Comparison of ENCODE assay signal across 9 cellular contexts in the genomic region with DNA sequence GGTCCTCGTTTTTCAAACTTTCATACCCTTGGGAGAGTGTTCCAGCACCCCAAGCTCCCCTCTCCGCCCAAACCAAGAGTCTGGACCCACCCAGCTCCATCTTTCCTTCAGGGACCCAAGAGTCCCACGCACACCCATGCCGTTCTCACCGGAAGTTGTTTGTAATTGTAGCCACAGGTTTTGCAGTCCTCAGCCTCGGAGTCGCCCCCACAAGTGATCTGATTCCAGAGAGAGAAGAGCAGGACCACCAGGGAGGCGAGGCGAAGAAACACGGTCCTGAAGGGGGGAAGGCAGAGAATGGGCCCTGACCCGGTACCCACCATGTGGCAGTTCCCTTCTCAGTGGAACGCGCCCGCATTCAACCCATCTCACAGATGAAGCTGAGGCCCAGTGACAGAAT. TPM values are rescaled to one million over a fixed set of nuclear protein-coding genes. Genes with fewer than 3 reads are reported as not detected.
A peak's percentile ranks its signal among the peaks of the same experiment; 100 is the strongest.
DNase-seq lines count a peak whose midpoint lies in the region; ATAC-seq and TF ChIP-seq lines count a peak whose summit lies in the region.
"Had no signal": no experiment of that assay in that cellular context is flagged by ENCODE, and none has a peak within 500 bp of the region (broad histone marks: within the 10 kb centered on the region; RNA-seq: fewer than 3 reads in every experiment).

No MANE protein-coding gene starts in this region.

- peak overlapping the region; percentile 81 to 96 (median 91) for H3K4me3 Mint-ChIP-seq in CD4-positive, alpha-beta memory T cell
- H3K4me3 Mint-ChIP-seq in endodermal cell, result peak overlapping the region; percentile 91

- no peaks in the 10 kb centered on the region for H3K9me3 ChIP-seq in CD4-positive, alpha-beta memory T cell (ENCODE audit: control insufficient read depth in 1 of 2, low read length in 2 of 2)
- H3K9me3 ChIP-seq in endodermal cell (ENCODE audit: control insufficient read depth, low read length) (no peaks in the 10 kb centered on the region), osteoblast (ENCODE audit: low read depth, low read length) (no peaks in the 10 kb centered on the region)

- H3K27me3 Mint-ChIP-seq in CD4-positive, alpha-beta memory T cell, result no peaks in the 10 kb centered on the region
- H3K27me3 Mint-ChIP-seq in endodermal cell (ENCODE audit: insufficient read depth), result peaks cover 28% of the 10 kb centered on the region

- peak overlapping the region in 6 of 7 donors; percentile 13 to 95 (median 72) for H3K27ac Mint-ChIP-seq in CD4-positive, alpha-beta memory T cell
- no peak overlapping the region for H3K27ac Mint-ChIP-seq in endodermal cell

- no peak for DNase-seq in CD4-positive, alpha-beta memory T cell
- DNase-seq in NB4 (ENCODE audit: low read depth) (no peak), endodermal cell (no peak), osteoblast (ENCODE audit: insufficient read length, low spot score, missing footprints) (no peak), NCI-H345 treated with DMSO at 0.1 percent for 48 hours (lab: John Stamatoyannopoulos, UW; ENCODE audit: unreplicated experiment) (no peak), NCI-H510A treated with DMSO at 0.1 percent for 48 hours (lab: John Stamatoyannopoulos, UW) (no peak)
- DNase-seq: SJCRH30 had no signal

- TF ChIP-seq POLR2A in NB4 (IDR thresholded peaks at IDR 0.05; ENCODE audit: extremely low read depth, insufficient read length), result no peak

- WGBS in endodermal cell (ENCODE audit: insufficient coverage in 1 of 2, insufficient read length in 1 of 2), 2 experiments, result 91 to 96% methylated on average over 4 to 14 of the region's 14 CpGs

- peaks cover 0 to 16% of the 10 kb centered on the region in 2 donors for H3K36me3 Mint-ChIP-seq in CD4-positive, alpha-beta memory T cell
- peaks cover 5% of the 10 kb centered on the region for H3K36me3 Mint-ChIP-seq in endodermal cell (ENCODE audit: low read depth)

- intact Hi-C loops in CD4-positive, alpha-beta memory T cell (cut with micrococcal nuclease), result no loop called here

- no peak for TF ChIP-seq CTCF in NB4 (IDR thresholded peaks at IDR 0.05; ENCODE audit: low read depth, low read length)
- no peak for TF ChIP-seq CTCF in endodermal cell (conservative IDR thresholded peaks at IDR 0.05)
- TF ChIP-seq CTCF in osteoblast (IDR thresholded peaks at IDR 0.05; ENCODE audit: extremely low read depth, low read depth, low read length), result no peak

- H3K4me2 ChIP-seq in osteoblast (ENCODE audit: insufficient read depth, low read length), result peak overlapping the region; percentile 48

- H3K4me1 ChIP-seq in CD4-positive, alpha-beta memory T cell (ENCODE audit: insufficient read depth, low read length), result peaks cover 54% of the 10 kb centered on the region
- H3K4me1 ChIP-seq in endodermal cell (ENCODE audit: control insufficient read depth, insufficient read depth, low read length) (no peaks in the 10 kb centered on the region), osteoblast (ENCODE audit: insufficient read depth, low read length) (peaks cover 21% of the 10 kb centered on the region)

- no peak for ATAC-seq in GM19328 (IDR thresholded peaks at IDR 0.05; ENCODE audit: unreplicated experiment)
- ATAC-seq in esophagus mucosa, result no peak

- POLR2A ChIA-PET in CD4-positive, alpha-beta memory T cell (lab: Charles Lee; ENCODE audit: partially characterized antibody), result interaction anchor here (0.5 to 1.4 kb wide), 3 partner anchors 10 to 25 kb away, joined by 3 to 5 read pairs (median 4); partner anchors contain the start of gene CNOT3

- no peak overlapping the region for H3K4me3 ChIP-seq in CD4-positive, alpha-beta memory T cell (ENCODE audit: low read length in 2 of 2)
- H3K4me3 ChIP-seq in NB4 (ENCODE audit: low read depth, low read length) (peak overlapping the region; percentile 21), endodermal cell (ENCODE audit: low read length) (no peak overlapping the region), osteoblast (ENCODE audit: insufficient read depth, low read length) (no peak overlapping the region)
- H3K4me3 ChIP-seq: SJCRH30 had no signal

- H3K36me3 ChIP-seq in CD4-positive, alpha-beta memory T cell (ENCODE audit: insufficient read depth, low read length), result peaks cover 5% of the 10 kb centered on the region
- H3K36me3 ChIP-seq in endodermal cell (ENCODE audit: control insufficient read depth, insufficient read depth, low read length), result no peaks in the 10 kb centered on the region
- H3K36me3 ChIP-seq in osteoblast (ENCODE audit: insufficient read depth, low read length), result peaks cover 4% of the 10 kb centered on the region
- H3K36me3 ChIP-seq: SJCRH30 had no signal

- H3K27ac ChIP-seq in CD4-positive, alpha-beta memory T cell (ENCODE audit: low read depth, low read length), result no peak overlapping the region
- H3K27ac ChIP-seq in endodermal cell (ENCODE audit: low read depth, low read length) (no peak overlapping the region), osteoblast (ENCODE audit: low read depth, low read length) (no peak overlapping the region)
- H3K27ac ChIP-seq: SJCRH30 had no signal

- peaks cover 13% of the 10 kb centered on the region for H3K79me2 ChIP-seq in osteoblast (ENCODE audit: insufficient read depth, low read length)

- H3K27me3 ChIP-seq in CD4-positive, alpha-beta memory T cell (ENCODE audit: insufficient read depth, low read length), result no peaks in the 10 kb centered on the region
- H3K27me3 ChIP-seq in endodermal cell (ENCODE audit: control insufficient read depth, insufficient read depth, low read length, poor library complexity, severe bottlenecking), result no peaks in the 10 kb centered on the region
- H3K27me3 ChIP-seq in osteoblast (ENCODE audit: insufficient read depth, low read length), result peaks cover 6% of the 10 kb centered on the region
- H3K27me3 ChIP-seq: SJCRH30 had no signal

- no peak overlapping the region for H2AFZ ChIP-seq in osteoblast (ENCODE audit: low read length)

- H3K9ac ChIP-seq in endodermal cell (ENCODE audit: extremely low read depth, low read length, poor library complexity, severe bottlenecking), result no peak overlapping the region

- CTCF ChIA-PET in CD4-positive, alpha-beta memory T cell (lab: Charles Lee; ENCODE audit: partially characterized antibody), result interaction anchor here (1.6 to 3.3 kb wide), 2 partner anchors 26 to 103 kb away, joined by 5 to 19 read pairs; partner anchors contain the start of gene CNOT3

- peaks cover 30 to 69% (median 47%) of the 10 kb centered on the region in 4 donors for H3K4me1 Mint-ChIP-seq in CD4-positive, alpha-beta memory T cell
- H3K4me1 Mint-ChIP-seq in endodermal cell, result peaks cover 7% of the 10 kb centered on the region

- no peaks in the 10 kb centered on the region for H4K20me1 ChIP-seq in osteoblast (ENCODE audit: insufficient read depth, low read length)

- H3K9me3 Mint-ChIP-seq in CD4-positive, alpha-beta memory T cell, result peaks cover 0 to 2% (median 0%) of the 10 kb centered on the region in 8 donors
- peaks cover 3% of the 10 kb centered on the region for H3K9me3 Mint-ChIP-seq in endodermal cell

RNA-seq across cellular contexts. Expression of gene LENG1, which starts 3.4 kb away (rescaled TPM):
- 10 to 100 TPM; 19.6 to 22.7 TPM for total RNA-seq in CD4-positive, alpha-beta memory T cell
- polyA plus RNA-seq in CD4-positive, alpha-beta memory T cell, result 10 to 100 TPM in 1 of 2 donors, 1 to 10 TPM in 1; 9.9 to 18.1 TPM
- 1 to 10 TPM; 3.6 to 4.0 TPM for total RNA-seq in endodermal cell
- polyA plus RNA-seq in endodermal cell (2013, experiment 1 of 2), result 7.7 TPM
- 6.5 TPM for polyA plus RNA-seq in endodermal cell (2013, experiment 2 of 2)
- 4.7 and 5.3 TPM in 2 replicates for total RNA-seq in osteoblast
- 3.7 TPM for total RNA-seq in esophagus mucosa

RNA-seq across cellular contexts. Expression of gene TMC4, which starts 10.1 kb away (rescaled TPM):
- total RNA-seq in CD4-positive, alpha-beta memory T cell, result 1 to 10 TPM in 1 of 2 experiments, under 1 TPM in 1; 0.61 to 1.1 TPM
- 1 to 10 TPM in 1 of 2 donors, under 1 TPM in 1; 0.71 to 3.3 TPM for polyA plus RNA-seq in CD4-positive, alpha-beta memory T cell
- total RNA-seq in endodermal cell, result 10 to 100 TPM; 32.7 to 46.6 TPM
- 0.82 TPM for polyA plus RNA-seq in endodermal cell (2013, experiment 1 of 2)
- 1.9 TPM for polyA plus RNA-seq in endodermal cell (2013, experiment 2 of 2)
- 0.29 and 0.72 TPM in 2 replicates for total RNA-seq in osteoblast
- 36.5 TPM for total RNA-seq in esophagus mucosa
- total RNA-seq: SJCRH30 had no signal

RNA-seq across cellular contexts. Expression of gene CNOT3, which starts 25.3 kb away (rescaled TPM):
- 10 to 100 TPM; 80.0 to 82.3 TPM for total RNA-seq in CD4-positive, alpha-beta memory T cell
- 10 to 100 TPM in 1 of 2 donors, 1 to 10 TPM in 1; 3.3 to 21.0 TPM for polyA plus RNA-seq in CD4-positive, alpha-beta memory T cell
- total RNA-seq in endodermal cell, result 10 to 100 TPM; 78.9 to 82.7 TPM
- polyA plus RNA-seq in endodermal cell (2013, experiment 1 of 2), result 67.1 TPM
- polyA plus RNA-seq in endodermal cell (2013, experiment 2 of 2), result 58.6 TPM
- 6.2 TPM in 2 replicates for total RNA-seq in osteoblast
- 31.7 TPM for total RNA-seq in esophagus mucosa

RNA-seq across cellular contexts. Expression of gene MBOAT7, which starts 26.5 kb away (rescaled TPM):
- total RNA-seq in CD4-positive, alpha-beta memory T cell, result 10 to 100 TPM; 46.4 to 55.5 TPM
- 10 to 100 TPM; 16.0 to 28.7 TPM for polyA plus RNA-seq in CD4-positive, alpha-beta memory T cell
- total RNA-seq in endodermal cell, result 100 to 1,000 TPM; 126 to 131 TPM
- polyA plus RNA-seq in endodermal cell (2013, experiment 1 of 2), result 99.2 TPM
- polyA plus RNA-seq in endodermal cell (2013, experiment 2 of 2), result 87.1 TPM
- 26.1 and 30.1 TPM in 2 replicates for total RNA-seq in osteoblast
- total RNA-seq in esophagus mucosa, result 36.7 TPM

RNA-seq across cellular contexts. Expression of gene TSEN34, which starts 28.2 kb away (rescaled TPM):
- total RNA-seq in CD4-positive, alpha-beta memory T cell, result 10 to 100 TPM; 23.2 to 25.8 TPM
- 10 to 100 TPM; 20.3 to 39.6 TPM for polyA plus RNA-seq in CD4-positive, alpha-beta memory T cell
- total RNA-seq in endodermal cell (10 to 100 TPM; 26.0 to 27.5 TPM), osteoblast (73.1 and 76.3 TPM in 2 replicates), esophagus mucosa (36.1 TPM)
- polyA plus RNA-seq in endodermal cell (2013, experiment 1 of 2), result 47.2 TPM
- 44.8 TPM for polyA plus RNA-seq in endodermal cell (2013, experiment 2 of 2)

Comparison
In these comparisons a context has a peak if more than half of its experiments do, and no peak if none do; other contexts are left out.
1. RNA of gene TMC4, which starts 10.1 kb away (total RNA-seq): 32.7 to 46.6 TPM in endodermal cell and 36.5 TPM in esophagus mucosa (single experiment); 0.61 to 1.1 TPM in CD4-positive, alpha-beta memory T cell and 0.29 to 0.72 TPM in osteoblast; every median in the first group is over 10 times any median in the second.